ENCODE assay signal across 28 cellular contexts in genomic region chr3:47176582-47176981, GRCh38.
"Had no signal": no experiment of that assay in that cellular context is flagged by ENCODE, and none has a peak within 500 bp of the region (broad histone marks: within the 10 kb centered on the region; RNA-seq: fewer than 3 reads in every experiment).

No MANE protein-coding gene starts in this region.

- H3K36me3 Mint-ChIP-seq: natural killer cell had no signal

- H3K4me3 ChIP-seq: neural progenitor cell, ovary, psoas muscle, right lobe of liver, sigmoid colon, stomach, thoracic aorta, thyroid gland, tibial nerve, upper lobe of right lung, uterus had no signal

- H3K4me2 ChIP-seq: neural progenitor cell had no signal

- H3K27ac ChIP-seq: neural progenitor cell, ovary, parathyroid adenoma, psoas muscle, right lobe of liver, sigmoid colon, stomach, thoracic aorta, thyroid gland, tibial nerve, upper lobe of right lung, uterus had no signal

- H3K27ac Mint-ChIP-seq: natural killer cell; nephron; neural progenitor cell; progenitor cell of endocrine pancreas; stimulated activated effector memory CD8-positive, alpha-beta T cell treated with anti-CD3 and anti-CD28 coated beads, Interleukin-12 subunit alpha, Interleukin-12 subunit beta, amount 100 ng/mL, for 72 hours; stimulated activated naive CD8-positive, alpha-beta T cell treated with anti-CD3 and anti-CD28 coated beads, Interleukin-15, Interleukin-2, amounts not matched to agents 100 ng/mL and 50 ng/mL, for 24 hours had no signal

- H3K36me3 ChIP-seq: neural progenitor cell, ovary, right lobe of liver, thoracic aorta, thyroid gland, upper lobe of right lung, uterus had no signal

- H3K4me1 ChIP-seq: neural progenitor cell, parathyroid adenoma, psoas muscle, right lobe of liver, sigmoid colon, stomach, thyroid gland, tibial nerve, upper lobe of right lung, uterus had no signal

- ATAC-seq: natural killer cell, psoas muscle, right cardiac atrium, right lobe of liver, upper lobe of right lung had no signal

- FAIRE-seq: small intestine had no signal

- H3K4me1 Mint-ChIP-seq: natural killer cell; nephron; neural progenitor cell; stimulated activated effector memory CD8-positive, alpha-beta T cell treated with anti-CD3 and anti-CD28 coated beads, Interleukin-12 subunit alpha, Interleukin-12 subunit beta, amount 100 ng/mL, for 72 hours had no signal

- H3K27me3 ChIP-seq: neural progenitor cell, ovary, right lobe of liver, sigmoid colon, stomach, thyroid gland, tibial nerve, upper lobe of right lung, uterus had no signal

- H3K9me3 ChIP-seq: ovary, psoas muscle, right lobe of liver, sigmoid colon, stomach, thoracic aorta, thyroid gland, tibial nerve, upper lobe of right lung, uterus had no signal

- H3K27me3 Mint-ChIP-seq: progenitor cell of endocrine pancreas; stimulated activated naive B cell treated with anti-CD40 and anti-IgM and Interleukin-4, amounts not matched to agents 10 μg/mL and 1 μg/mL and 100 μg/mL, for 72 hours; stimulated activated naive CD8-positive, alpha-beta T cell treated with anti-CD3 and anti-CD28 coated beads, Interleukin-15, Interleukin-2, amounts not matched to agents 100 ng/mL and 50 ng/mL, for 24 hours had no signal

- H2AFZ ChIP-seq: neural progenitor cell, parathyroid adenoma had no signal

- H3K4me3 Mint-ChIP-seq: natural killer cell; nephron; neural progenitor cell; stimulated activated effector memory CD8-positive, alpha-beta T cell treated with anti-CD3 and anti-CD28 coated beads, Interleukin-12 subunit alpha, Interleukin-12 subunit beta, amount 100 ng/mL, for 72 hours; stimulated activated naive B cell treated with anti-CD40 and anti-IgM and Interleukin-4, amounts not matched to agents 10 μg/mL and 1 μg/mL and 100 μg/mL, for 72 hours; stimulated activated naive CD8-positive, alpha-beta T cell treated with anti-CD3 and anti-CD28 coated beads, Interleukin-15, Interleukin-2, amounts not matched to agents 100 ng/mL and 50 ng/mL, for 24 hours had no signal

- DNase-seq: natural killer cell; occipital lobe; ovary; posterior cingulate gyrus; psoas muscle; right cardiac atrium; right lobe of liver; sigmoid colon; small intestine; stimulated activated CD4-positive, alpha-beta T cell treated with anti-CD3 and anti-CD28 coated beads, Interleukin-15, amount 100 ng/mL, for 24 hours; stimulated activated CD4-positive, alpha-beta T cell treated with anti-CD3 and anti-CD28 coated beads, Interleukin-2, amount 100 ng/mL, for 24 hours; stimulated activated CD4-positive, alpha-beta T cell treated with anti-CD3 and anti-CD28 coated beads, Interleukin-2, amount 100 ng/mL, for 48 hours; stimulated activated CD4-positive, alpha-beta T cell treated with anti-CD3 and anti-CD28 coated beads, Interleukin-4, amount 100 ng/mL, for 24 hours; stimulated activated naive B cell treated with anti-CD40 and anti-IgM and Interleukin-4, amounts not matched to agents 10 μg/mL and 1 μg/mL and 100 μg/mL, for 72 hours; stimulated activated naive CD4-positive, alpha-beta T cell treated with Interleukin-2 at 50 U/mL for 16 hours; stomach; thyroid gland; trophoblast cell; upper lobe of right lung; uterus had no signal

- H3K79me2 ChIP-seq: parathyroid adenoma had no signal

- H3K9me3 Mint-ChIP-seq: natural killer cell; nephron; neural progenitor cell; stimulated activated effector memory CD8-positive, alpha-beta T cell treated with anti-CD3 and anti-CD28 coated beads, Interleukin-12 subunit alpha, Interleukin-12 subunit beta, amount 100 ng/mL, for 72 hours; stimulated activated naive CD8-positive, alpha-beta T cell treated with anti-CD3 and anti-CD28 coated beads, Interleukin-15, Interleukin-2, amounts not matched to agents 100 ng/mL and 50 ng/mL, for 24 hours had no signal

- H3K9ac ChIP-seq: neural progenitor cell, parathyroid adenoma had no signal
